ENCODE assay signal across 16 cellular contexts in the genomic region with DNA sequence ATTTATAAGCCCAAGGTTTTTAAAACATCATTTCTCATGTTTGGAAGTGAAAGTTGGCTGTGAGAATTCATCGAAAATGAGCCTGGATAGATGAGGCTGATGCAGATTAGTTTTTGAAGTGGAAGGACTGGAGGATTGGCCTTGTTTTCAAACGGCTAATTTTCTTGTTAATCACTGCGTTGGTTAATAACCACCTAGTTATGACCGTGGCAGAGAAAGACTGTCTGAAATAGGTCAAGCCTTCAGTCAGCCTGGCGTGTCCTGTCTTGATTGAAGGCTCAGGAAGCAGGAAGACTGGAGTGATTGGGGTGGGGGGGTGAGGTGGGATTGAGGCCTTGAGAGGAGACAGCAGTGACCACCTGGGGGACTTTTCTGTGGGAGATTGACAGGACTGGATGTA.
DNase-seq lines count a peak whose midpoint lies in the region; TF ChIP-seq lines count a peak whose summit lies in the region.
"Had no signal": no experiment of that assay in that cellular context is flagged by ENCODE, and none has a peak within 500 bp of the region (broad histone marks: within the 10 kb centered on the region; RNA-seq: fewer than 3 reads in every experiment).

No MANE protein-coding gene starts in this region.

- DNase-seq in NCI-H1417 (lab: John Stamatoyannopoulos, UW) (peak in 2 of 3 experiments; percentile 45 to 50), NCI-H1417 treated with DMSO at 0.1 percent for 48 hours (lab: John Stamatoyannopoulos, UW) (no peak), kidney glomerular epithelial cell (lab: John Stamatoyannopoulos, UW) (peak; percentile 42), osteocyte (ENCODE audit: extremely low spot score, unreplicated experiment) (peak; percentile 44), A172 (ENCODE audit: low spot score) (no peak), NCI-H748 treated with DMSO at 0.1 percent for 48 hours (lab: John Stamatoyannopoulos, UW) (no peak), ovary (no peak)
- DNase-seq: ACHN; Calu3; CD4-positive, alpha-beta T cell; DMS 273 treated with DMSO at 0.1 percent for 48 hours; H9 had no signal

- H3K4me1 Mint-ChIP-seq in osteocyte (ENCODE audit: unreplicated experiment): peaks cover 7% of the 10 kb centered on the region
- H3K4me1 Mint-ChIP-seq: IgD-negative memory B cell had no signal

- no peaks in the 10 kb centered on the region for H3K36me3 ChIP-seq in ovary

- no peak overlapping the region for H3K27ac Mint-ChIP-seq in osteocyte (ENCODE audit: unreplicated experiment)
- H3K27ac Mint-ChIP-seq: CD4-positive, alpha-beta T cell; GM23338; IgD-negative memory B cell had no signal

- TF ChIP-seq POLR2A in ovary (IDR thresholded peaks at IDR 0.05): no peak

- TF ChIP-seq EP300 in ovary (IDR thresholded peaks at IDR 0.05): no peak

- H3K36me3 Mint-ChIP-seq in osteocyte (ENCODE audit: unreplicated experiment): no peaks in the 10 kb centered on the region
- H3K36me3 Mint-ChIP-seq: IgD-negative memory B cell had no signal

- H3K4me3 Mint-ChIP-seq in osteocyte (ENCODE audit: unreplicated experiment): no peak overlapping the region
- H3K4me3 Mint-ChIP-seq: CD4-positive, alpha-beta T cell; GM23338; H9; IgD-negative memory B cell had no signal

- intact Hi-C loops in ovary (cut with DNase I): no loop called here

- no peaks in the 10 kb centered on the region for H3K4me1 ChIP-seq in ovary (ENCODE audit: insufficient read depth)
- H3K4me1 ChIP-seq: BLaER1 treated with 17β-estradiol and CSF1 and Interleukin-3, amounts not matched to agents 10 nM and 100 nM had no signal

- 58 to 64% (median 62%) methylated on average over 5 of the region's 5 CpGs for WGBS in ovary, 3 donors

- H3K9me3 Mint-ChIP-seq in osteocyte (ENCODE audit: unreplicated experiment): no peaks in the 10 kb centered on the region
- H3K9me3 Mint-ChIP-seq: CD4-positive, alpha-beta T cell; GM23338; H9 had no signal

- no peak for TF ChIP-seq CTCF in osteocyte (IDR thresholded peaks at IDR 0.05)
- no peak for TF ChIP-seq CTCF in ovary (IDR thresholded peaks at IDR 0.05)

- H3K9me3 ChIP-seq in ovary: no peaks in the 10 kb centered on the region
- H3K9me3 ChIP-seq: BLaER1 treated with 17β-estradiol and CSF1 and Interleukin-3, amounts not matched to agents 10 nM and 100 nM had no signal

- no peak overlapping the region for H3K4me3 ChIP-seq in ovary
- H3K4me3 ChIP-seq: BLaER1 treated with 17β-estradiol and CSF1 and Interleukin-3, amounts not matched to agents 10 nM and 100 nM; GM23338 had no signal

- H3K27ac ChIP-seq in ovary: no peak overlapping the region
- H3K27ac ChIP-seq: 22Rv1; BLaER1 treated with 17β-estradiol and CSF1 and Interleukin-3, amounts not matched to agents 10 nM and 100 nM had no signal

- H3K27me3 Mint-ChIP-seq in osteocyte (ENCODE audit: unreplicated experiment): peaks cover 10% of the 10 kb centered on the region
- H3K27me3 Mint-ChIP-seq: CD4-positive, alpha-beta T cell had no signal

- H3K27me3 ChIP-seq in ovary: no peaks in the 10 kb centered on the region
- H3K27me3 ChIP-seq: BLaER1 treated with 17β-estradiol and CSF1 and Interleukin-3, amounts not matched to agents 10 nM and 100 nM had no signal

Comparison
In these comparisons a context has a peak if more than half of its experiments do, and no peak if none do; other contexts are left out.
1. DNase-seq: peak in NCI-H1417 (2 of 3), kidney glomerular epithelial cell (single experiment) and osteocyte (single experiment); none in NCI-H1417 treated with DMSO at 0.1 percent for 48 hours (single experiment), A172 (single experiment), NCI-H748 treated with DMSO at 0.1 percent for 48 hours (single experiment) and ovary (0 of 5).